Comparison of ENCODE assay signal across 18 cellular contexts in genomic region chr5:150751096-150751891, GRCh38. TPM values are rescaled to one million over a fixed set of nuclear protein-coding genes. Genes with fewer than 3 reads are reported as not detected.
DNase-seq lines count a peak whose midpoint lies in the region; ATAC-seq, FAIRE-seq and TF ChIP-seq lines count a peak whose summit lies in the region.
"Had no signal": no experiment of that assay in that cellular context is flagged by ENCODE, and none has a peak within 500 bp of the region (broad histone marks: within the 10 kb centered on the region; RNA-seq: fewer than 3 reads in every experiment).

No MANE protein-coding gene starts in this region.

- no peak for FAIRE-seq in GM19239 (lab: Jason Lieb, UNC)

- H3K9me3 ChIP-seq in CD4-positive, alpha-beta memory T cell (ENCODE audit: control insufficient read depth in 1 of 2, low read length in 2 of 2), result no peaks in the 10 kb centered on the region
- H3K9me3 ChIP-seq: sigmoid colon had no signal

- intact Hi-C loops in CD4-positive, alpha-beta memory T cell (cut with micrococcal nuclease), result no loop called here

- peak overlapping the region in 1 of 8 donors; percentile 2 for H3K4me3 Mint-ChIP-seq in CD4-positive, alpha-beta memory T cell
- no peak overlapping the region for H3K4me3 Mint-ChIP-seq in immature natural killer cell
- H3K4me3 Mint-ChIP-seq: CD14-positive monocyte, neural crest cell had no signal

- H3K4me3 ChIP-seq in CD4-positive, alpha-beta memory T cell (ENCODE audit: low read length in 2 of 2), result no peak overlapping the region
- H3K4me3 ChIP-seq: sigmoid colon had no signal

- peaks cover 48 to 57% of the 10 kb centered on the region in 2 donors for H3K36me3 Mint-ChIP-seq in CD4-positive, alpha-beta memory T cell
- H3K36me3 Mint-ChIP-seq in immature natural killer cell, result peaks cover 12 to 38% (median 28%) of the 10 kb centered on the region in 3 donors

- no peak overlapping the region for H3K27ac ChIP-seq in CD4-positive, alpha-beta memory T cell (ENCODE audit: low read depth, low read length)
- H3K27ac ChIP-seq in substantia nigra (ENCODE audit: low read depth, low read length, poor library complexity, severe bottlenecking), result no peak overlapping the region

- peaks cover 40 to 55% (median 48%) of the 10 kb centered on the region in 4 donors for H3K4me1 Mint-ChIP-seq in CD4-positive, alpha-beta memory T cell
- peaks cover 33 to 60% of the 10 kb centered on the region in 2 donors for H3K4me1 Mint-ChIP-seq in immature natural killer cell

- ATAC-seq in SK-N-SH treated with all-trans-retinoic acid at 6 μM for 48 hours (peak; percentile 93), GM19463 (IDR thresholded peaks at IDR 0.05; ENCODE audit: unreplicated experiment) (no peak)
- ATAC-seq: left lobe of liver; stimulated activated naive CD8-positive, alpha-beta T cell treated with anti-CD3 and anti-CD28 coated beads, Interleukin-15, Interleukin-2, amounts not matched to agents 100 U/mL and 50 U/mL, for 24 hours had no signal

- H3K27me3 ChIP-seq in CD4-positive, alpha-beta memory T cell (ENCODE audit: insufficient read depth, low read length), result no peaks in the 10 kb centered on the region
- H3K27me3 ChIP-seq: sigmoid colon had no signal

- peaks cover 36% of the 10 kb centered on the region for H3K4me1 ChIP-seq in CD4-positive, alpha-beta memory T cell (ENCODE audit: insufficient read depth, low read length)

- POLR2A ChIA-PET in CD4-positive, alpha-beta memory T cell (lab: Charles Lee; ENCODE audit: partially characterized antibody), result interaction anchor here (0.8 to 2.4 kb wide), 3 partner anchors 27 to 51 kb away, joined by 3 to 11 read pairs (median 5); partner anchors contain the start of genes RBM22 and SMIM3

- no peak for DNase-seq in CD4-positive, alpha-beta memory T cell
- DNase-seq in DMS79 treated with DMSO at 0.1 percent for 48 hours (lab: John Stamatoyannopoulos, UW) (peak; percentile 10), immature natural killer cell (no peak), substantia nigra (lab: John Stamatoyannopoulos, UW) (no peak), GM19239 (ENCODE audit: insufficient read length, low spot score) (no peak)
- DNase-seq: amygdala; GDM1; GOT3; hippocampal formation; NCI-H1417 treated with DMSO at 0.1 percent for 48 hours; NCI-H526 treated with DMSO at 0.1 percent for 48 hours; sigmoid colon; stimulated activated naive CD8-positive, alpha-beta T cell treated with anti-CD3 and anti-CD28 coated beads, Interleukin-15, Interleukin-2, amounts not matched to agents 100 U/mL and 50 U/mL, for 24 hours had no signal

- peaks cover 27% of the 10 kb centered on the region for H3K36me3 ChIP-seq in CD4-positive, alpha-beta memory T cell (ENCODE audit: insufficient read depth, low read length)

- H3K27ac Mint-ChIP-seq in CD4-positive, alpha-beta memory T cell, result peak overlapping the region in 4 of 7 donors; percentile 32 to 68 (median 39)
- H3K27ac Mint-ChIP-seq in immature natural killer cell, result peak overlapping the region in 4 of 6 donors; percentile 22 to 62 (median 40)

- H3K9me3 Mint-ChIP-seq in CD4-positive, alpha-beta memory T cell, result no peaks in the 10 kb centered on the region
- no peaks in the 10 kb centered on the region for H3K9me3 Mint-ChIP-seq in immature natural killer cell
- H3K9me3 Mint-ChIP-seq: CD14-positive monocyte, neural crest cell had no signal

- CTCF ChIA-PET in CD4-positive, alpha-beta memory T cell (lab: Charles Lee; ENCODE audit: partially characterized antibody), result interaction anchor here (0.5 to 1.2 kb wide), 3 partner anchors 15 to 36 kb away, joined by 3 read pairs; no protein-coding TSS in a partner anchor

- no peaks in the 10 kb centered on the region for H3K27me3 Mint-ChIP-seq in CD4-positive, alpha-beta memory T cell
- peaks cover 0 to 2% (median 0%) of the 10 kb centered on the region in 3 donors for H3K27me3 Mint-ChIP-seq in immature natural killer cell (ENCODE audit: low read depth in 3 of 3)

TF ChIP-seq in SK-N-SH treated with all-trans-retinoic acid at 6 μM for 48 hours, 23 proteins besides CTCF, POLR2A, EP300 and RAD21 (continues in another document):
- TF ChIP-seq ESRRG (CRISPR knock-in tag; IDR thresholded peaks at IDR 0.05) (peak; percentile 91), TCF4 (CRISPR knock-in tag; IDR thresholded peaks at IDR 0.05; ENCODE audit: borderline replicate concordance) (peak; percentile 68; the same call in 1 of the 2 replicates), ZC3H10 (CRISPR knock-in tag; IDR thresholded peaks at IDR 0.05) (peak; percentile 96), GLIS3 (CRISPR knock-in tag; IDR thresholded peaks at IDR 0.05) (peak; percentile 48; the same call in 1 of the 2 replicates), ZNF8 (CRISPR knock-in tag; IDR thresholded peaks at IDR 0.05) (peak; percentile 52; the same call in 1 of the 2 replicates), ISL1 (CRISPR knock-in tag; IDR thresholded peaks at IDR 0.05) (peak; percentile 100), TSHZ2 (CRISPR knock-in tag; IDR thresholded peaks at IDR 0.05) (peak; percentile 18; the same call in 1 of the 2 replicates)
- TF ChIP-seq, protein P1, sequence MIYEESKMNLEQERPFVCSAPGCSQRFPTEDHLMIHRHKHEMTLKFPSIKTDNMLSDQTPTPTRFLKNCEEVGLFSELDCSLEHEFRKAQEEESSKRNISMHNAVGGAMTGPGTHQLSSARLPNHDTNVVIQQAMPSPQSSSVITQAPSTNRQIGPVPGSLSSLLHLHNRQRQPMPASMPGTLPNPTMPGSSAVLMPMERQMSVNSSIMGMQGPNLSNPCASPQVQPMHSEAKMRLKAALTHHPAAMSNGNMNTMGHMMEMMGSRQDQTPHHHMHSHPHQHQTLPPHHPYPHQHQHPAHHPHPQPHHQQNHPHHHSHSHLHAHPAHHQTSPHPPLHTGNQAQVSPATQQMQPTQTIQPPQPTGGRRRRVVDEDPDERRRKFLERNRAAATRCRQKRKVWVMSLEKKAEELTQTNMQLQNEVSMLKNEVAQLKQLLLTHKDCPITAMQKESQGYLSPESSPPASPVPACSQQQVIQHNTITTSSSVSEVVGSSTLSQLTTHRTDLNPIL (CRISPR knock-in tag; IDR thresholded peaks at IDR 0.05; ENCODE audit: low read depth), result peak; percentile 98
- TF ChIP-seq, protein P2, sequence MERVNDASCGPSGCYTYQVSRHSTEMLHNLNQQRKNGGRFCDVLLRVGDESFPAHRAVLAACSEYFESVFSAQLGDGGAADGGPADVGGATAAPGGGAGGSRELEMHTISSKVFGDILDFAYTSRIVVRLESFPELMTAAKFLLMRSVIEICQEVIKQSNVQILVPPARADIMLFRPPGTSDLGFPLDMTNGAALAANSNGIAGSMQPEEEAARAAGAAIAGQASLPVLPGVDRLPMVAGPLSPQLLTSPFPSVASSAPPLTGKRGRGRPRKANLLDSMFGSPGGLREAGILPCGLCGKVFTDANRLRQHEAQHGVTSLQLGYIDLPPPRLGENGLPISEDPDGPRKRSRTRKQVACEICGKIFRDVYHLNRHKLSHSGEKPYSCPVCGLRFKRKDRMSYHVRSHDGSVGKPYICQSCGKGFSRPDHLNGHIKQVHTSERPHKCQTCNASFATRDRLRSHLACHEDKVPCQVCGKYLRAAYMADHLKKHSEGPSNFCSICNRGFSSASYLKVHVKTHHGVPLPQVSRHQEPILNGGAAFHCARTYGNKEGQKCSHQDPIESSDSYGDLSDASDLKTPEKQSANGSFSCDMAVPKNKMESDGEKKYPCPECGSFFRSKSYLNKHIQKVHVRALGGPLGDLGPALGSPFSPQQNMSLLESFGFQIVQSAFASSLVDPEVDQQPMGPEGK (CRISPR knock-in tag; IDR thresholded peaks at IDR 0.05; ENCODE audit: borderline replicate concordance), result peak; percentile 64; the same call in 1 of the 2 replicates

RNA-seq across cellular contexts. Expression of gene DCTN4, which starts 7.5 kb away (rescaled TPM):
- 10 to 100 TPM; 45.5 to 46.0 TPM for total RNA-seq in CD4-positive, alpha-beta memory T cell
- polyA plus RNA-seq in CD4-positive, alpha-beta memory T cell, result 1 to 10 TPM; 8.8 to 9.0 TPM
- 10 to 100 TPM in 1 of 3 donors, 1 to 10 TPM in 2; 8.0 to 10.6 (median 9.4) TPM for polyA plus RNA-seq in immature natural killer cell

RNA-seq across cellular contexts. Expression of gene SMIM3, which starts 27.3 kb away (rescaled TPM):
- total RNA-seq in CD4-positive, alpha-beta memory T cell, result 1 to 10 TPM; 7.9 to 8.0 TPM
- polyA plus RNA-seq in CD4-positive, alpha-beta memory T cell, result 10 to 100 TPM; 19.3 to 19.7 TPM
- polyA plus RNA-seq in immature natural killer cell, result 10 to 100 TPM; 20.1 to 32.6 (median 21.7) TPM

RNA-seq across cellular contexts. Expression of gene RBM22, which starts 50.4 kb away (rescaled TPM):
- 10 to 100 TPM; 91.0 to 91.2 TPM for total RNA-seq in CD4-positive, alpha-beta memory T cell
- 10 to 100 TPM; 52.4 to 69.4 TPM for polyA plus RNA-seq in CD4-positive, alpha-beta memory T cell
- 10 to 100 TPM; 52.9 to 73.3 (median 62.9) TPM for polyA plus RNA-seq in immature natural killer cell
